In the genomic region with DNA sequence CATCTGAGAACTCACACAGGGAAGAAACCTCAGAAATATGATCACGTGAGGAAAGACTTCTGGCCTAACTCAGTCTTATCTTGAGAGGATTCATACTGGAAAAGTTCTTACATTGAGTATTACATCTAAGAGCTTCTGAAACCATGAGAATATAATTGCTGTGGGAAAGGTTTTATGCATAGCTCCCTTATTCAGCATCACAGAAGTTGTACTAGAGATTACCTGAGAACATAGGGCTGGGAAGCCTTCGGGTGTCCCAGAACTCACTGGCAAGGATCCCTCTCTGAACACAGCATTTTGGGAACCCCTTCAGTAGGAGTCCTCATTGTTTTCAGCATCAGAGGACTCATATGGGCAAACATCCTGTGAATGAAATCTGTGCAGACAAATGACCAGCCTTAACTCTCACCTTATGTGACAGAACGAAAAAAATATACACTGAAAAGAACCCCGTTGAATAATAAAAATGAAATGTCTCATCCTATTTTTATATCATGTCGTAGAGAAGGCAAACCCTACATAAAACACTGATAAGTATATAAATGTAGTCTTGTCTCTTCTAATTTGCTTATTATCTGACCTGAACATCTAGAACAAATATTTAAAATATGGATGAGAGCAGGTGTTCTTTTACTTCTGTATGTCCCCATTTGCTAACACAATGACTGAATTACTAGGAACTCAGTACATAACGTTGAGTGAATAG, we compare ENCODE assay signal across 13 cellular contexts. TPM values are rescaled to one million over a fixed set of nuclear protein-coding genes. Genes with fewer than 3 reads are reported as not detected.
DNase-seq lines count a peak whose midpoint lies in the region; ATAC-seq and TF ChIP-seq lines count a peak whose summit lies in the region.
"Had no signal": no experiment of that assay in that cellular context is flagged by ENCODE, and none has a peak within 500 bp of the region (broad histone marks: within the 10 kb centered on the region; RNA-seq: fewer than 3 reads in every experiment).

No MANE protein-coding gene starts in this region.

- no peak overlapping the region for H3K27ac ChIP-seq in HUES64 (ENCODE audit: low read depth, low read length)
- no peak overlapping the region for H3K27ac ChIP-seq in liver (ENCODE audit: low read depth in 1 of 2, low read length in 2 of 2)
- H3K27ac ChIP-seq in transverse colon = no peak overlapping the region
- H3K27ac ChIP-seq: colonic mucosa, neutrophil, testis had no signal

- H3K4me3 ChIP-seq in HUES64 (ENCODE audit: low read length) = 0 out of 2 replicates have a peak overlapping the region, but pooled peaks have one; percentile 2
- no peak overlapping the region for H3K4me3 ChIP-seq in astrocyte of the spinal cord (ENCODE audit: low read depth, low read length)
- peak overlapping the region in 2 of 3 donors; percentile 61 to 75 for H3K4me3 ChIP-seq in liver (ENCODE audit: low read depth in 1 of 3, low read length in 3 of 3)
- no peak overlapping the region for H3K4me3 ChIP-seq in transverse colon
- H3K4me3 ChIP-seq: colonic mucosa, testis had no signal

- ATAC-seq in GM18909 (IDR thresholded peaks at IDR 0.05; ENCODE audit: poor library complexity, unreplicated experiment) (no peak), GM21447 (IDR thresholded peaks at IDR 0.05; ENCODE audit: unreplicated experiment) (no peak), HG02678 (IDR thresholded peaks at IDR 0.05; ENCODE audit: unreplicated experiment) (no peak)

- no peaks in the 10 kb centered on the region for H3K27me3 ChIP-seq in HUES64 (ENCODE audit: insufficient read depth, low read length)
- no peaks in the 10 kb centered on the region for H3K27me3 ChIP-seq in liver (ENCODE audit: control insufficient read depth in 4 of 4, insufficient read depth in 4 of 4, low read length in 3 of 4)
- no peaks in the 10 kb centered on the region for H3K27me3 ChIP-seq in transverse colon
- H3K27me3 ChIP-seq: colonic mucosa, neutrophil, testis had no signal

- peaks cover 89% of the 10 kb centered on the region for H3K36me3 ChIP-seq in HUES64 (ENCODE audit: insufficient read depth, low read length)
- peaks cover 28 to 85% (median 82%) of the 10 kb centered on the region in 4 donors for H3K36me3 ChIP-seq in liver (ENCODE audit: control insufficient read depth in 4 of 4, insufficient read depth in 3 of 4, low read depth in 1 of 4, low read length in 3 of 4)
- peaks cover 0 to 97% (median 50%) of the 10 kb centered on the region in 4 donors for H3K36me3 ChIP-seq in transverse colon

- intact Hi-C loops in transverse colon (cut with DNase I; ENCODE audit: low total_unique reads) = no loop called here

- TF ChIP-seq RAD21 in liver (IDR thresholded peaks at IDR 0.05) = no peak

- H3K9ac ChIP-seq in HUES64 (ENCODE audit: low read depth, low read length) = no peak overlapping the region
- H3K9ac ChIP-seq in liver (ENCODE audit: low read depth in 1 of 2, low read length in 2 of 2) = no peak overlapping the region

- H3K4me1 ChIP-seq in HUES64 (ENCODE audit: insufficient read depth, low read length) = no peaks in the 10 kb centered on the region
- no peaks in the 10 kb centered on the region for H3K4me1 ChIP-seq in liver (ENCODE audit: control insufficient read depth in 4 of 4, insufficient read depth in 4 of 4, low read length in 3 of 4)
- no peaks in the 10 kb centered on the region for H3K4me1 ChIP-seq in transverse colon
- H3K4me1 ChIP-seq: colonic mucosa, testis had no signal

- DNase-seq in EL = peak; percentile 21
- peak; percentile 58 for DNase-seq in astrocyte of the spinal cord (ENCODE audit: low read depth, low spot score)
- no peak for DNase-seq in transverse colon
- DNase-seq: activated T-cell treated with anti-CD3 and anti-CD28 coated beads, Interleukin-2, amount 50 U/mL, for 24 hours; colonic mucosa; NCI-H774; testis had no signal

- no peak for TF ChIP-seq EP300 in transverse colon (IDR thresholded peaks at IDR 0.05; ENCODE audit: low read depth)

- TF ChIP-seq POLR2A in transverse colon (IDR thresholded peaks at IDR 0.05) = no peak

- WGBS in HUES64 = 63% methylated on average over 3 of the region's 6 CpGs
- 78% methylated on average over 6 of the region's 6 CpGs for WGBS in liver
- 63 to 64% methylated on average over 6 of the region's 6 CpGs for WGBS in transverse colon (ENCODE audit: low coverage in 1 of 2), 2 donors

- in situ Hi-C loops in astrocyte of the spinal cord (cut with HindIII; ENCODE audit: low sequenced_read_pairs) (no loop called here), transverse colon (cut with MboI; ENCODE audit: low pct_ligation_motif_present in 1 of 4, low pct_unique_long_range_greater_than_20kb in 1 of 4, low sequenced_read_pairs in 3 of 4) (no loop called here)

- TF ChIP-seq CTCF in astrocyte of the spinal cord (IDR thresholded peaks at IDR 0.05; ENCODE audit: low read depth, low read length) = no peak
- TF ChIP-seq CTCF in liver (IDR thresholded peaks at IDR 0.05; ENCODE audit: low read depth, low read length, missing input control) = no peak
- TF ChIP-seq CTCF in transverse colon (IDR thresholded peaks at IDR 0.05) = no peak

- peaks cover 95% of the 10 kb centered on the region for H3K9me3 ChIP-seq in HUES64 (ENCODE audit: insufficient read depth, low read depth, low read length)
- H3K9me3 ChIP-seq in liver (ENCODE audit: control insufficient read depth in 4 of 4, low read length in 3 of 4) = peaks cover 72 to 94% (median 81%) of the 10 kb centered on the region in 4 donors
- H3K9me3 ChIP-seq in transverse colon = peaks cover 97 to 100% of the 10 kb centered on the region in 2 donors
- H3K9me3 ChIP-seq: testis had no signal

TF ChIP-seq in liver, 16 proteins besides CTCF, POLR2A, EP300 and RAD21:
- TF ChIP-seq ZBTB33 (IDR thresholded peaks at IDR 0.05) = no peak
- TF ChIP-seq, protein P1, sequence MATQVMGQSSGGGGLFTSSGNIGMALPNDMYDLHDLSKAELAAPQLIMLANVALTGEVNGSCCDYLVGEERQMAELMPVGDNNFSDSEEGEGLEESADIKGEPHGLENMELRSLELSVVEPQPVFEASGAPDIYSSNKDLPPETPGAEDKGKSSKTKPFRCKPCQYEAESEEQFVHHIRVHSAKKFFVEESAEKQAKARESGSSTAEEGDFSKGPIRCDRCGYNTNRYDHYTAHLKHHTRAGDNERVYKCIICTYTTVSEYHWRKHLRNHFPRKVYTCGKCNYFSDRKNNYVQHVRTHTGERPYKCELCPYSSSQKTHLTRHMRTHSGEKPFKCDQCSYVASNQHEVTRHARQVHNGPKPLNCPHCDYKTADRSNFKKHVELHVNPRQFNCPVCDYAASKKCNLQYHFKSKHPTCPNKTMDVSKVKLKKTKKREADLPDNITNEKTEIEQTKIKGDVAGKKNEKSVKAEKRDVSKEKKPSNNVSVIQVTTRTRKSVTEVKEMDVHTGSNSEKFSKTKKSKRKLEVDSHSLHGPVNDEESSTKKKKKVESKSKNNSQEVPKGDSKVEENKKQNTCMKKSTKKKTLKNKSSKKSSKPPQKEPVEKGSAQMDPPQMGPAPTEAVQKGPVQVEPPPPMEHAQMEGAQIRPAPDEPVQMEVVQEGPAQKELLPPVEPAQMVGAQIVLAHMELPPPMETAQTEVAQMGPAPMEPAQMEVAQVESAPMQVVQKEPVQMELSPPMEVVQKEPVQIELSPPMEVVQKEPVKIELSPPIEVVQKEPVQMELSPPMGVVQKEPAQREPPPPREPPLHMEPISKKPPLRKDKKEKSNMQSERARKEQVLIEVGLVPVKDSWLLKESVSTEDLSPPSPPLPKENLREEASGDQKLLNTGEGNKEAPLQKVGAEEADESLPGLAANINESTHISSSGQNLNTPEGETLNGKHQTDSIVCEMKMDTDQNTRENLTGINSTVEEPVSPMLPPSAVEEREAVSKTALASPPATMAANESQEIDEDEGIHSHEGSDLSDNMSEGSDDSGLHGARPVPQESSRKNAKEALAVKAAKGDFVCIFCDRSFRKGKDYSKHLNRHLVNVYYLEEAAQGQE (IDR thresholded peaks at IDR 0.05) = no peak
- TF ChIP-seq RXRA (IDR thresholded peaks at IDR 0.05) = no peak
- TF ChIP-seq HNF4G (IDR thresholded peaks at IDR 0.05) = no peak
- TF ChIP-seq, protein P2, sequence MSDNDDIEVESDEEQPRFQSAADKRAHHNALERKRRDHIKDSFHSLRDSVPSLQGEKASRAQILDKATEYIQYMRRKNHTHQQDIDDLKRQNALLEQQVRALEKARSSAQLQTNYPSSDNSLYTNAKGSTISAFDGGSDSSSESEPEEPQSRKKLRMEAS (IDR thresholded peaks at IDR 0.05) = no peak
- no peak for TF ChIP-seq FOXA1 (IDR thresholded peaks at IDR 0.05)
- TF ChIP-seq SP1 (IDR thresholded peaks at IDR 0.05) = no peak
- no peak for TF ChIP-seq YY1 (IDR thresholded peaks at IDR 0.05)

RNA-seq across cellular contexts. Expression of gene ZNF274, which starts 14.2 kb away (rescaled TPM):
- 13.5 TPM for polyA plus RNA-seq in HUES64 (2013, experiment 1 of 2)
- polyA plus RNA-seq in HUES64 (2013, experiment 2 of 2) = 15.8 TPM
- total RNA-seq in liver = 10 to 100 TPM; 12.8 to 18.2 TPM
- 10 to 100 TPM in 1 of 2 donors, 1 to 10 TPM in 1; 5.7 to 10.9 TPM for polyA plus RNA-seq in liver
- 10 to 100 TPM; 12.5 to 30.8 (median 19.0) TPM for total RNA-seq in transverse colon

RNA-seq across cellular contexts. Expression of gene ZNF544, which starts 31.6 kb away (rescaled TPM):
- polyA plus RNA-seq in HUES64 (2013, experiment 1 of 2) = 50.4 TPM
- 43.8 TPM for polyA plus RNA-seq in HUES64 (2013, experiment 2 of 2)
- total RNA-seq in liver (10 to 100 TPM; 14.9 to 25.2 TPM), transverse colon (10 to 100 TPM in 3 of 4 donors, 1 to 10 TPM in 1; 8.6 to 62.3 (median 25.1) TPM)
- polyA plus RNA-seq in liver = 1 to 10 TPM; 2.5 to 7.7 TPM

RNA-seq across cellular contexts. Expression of gene ZNF329, which starts 46.5 kb away (rescaled TPM):
- polyA plus RNA-seq in HUES64 (2013, experiment 1 of 2) = 6.1 TPM
- polyA plus RNA-seq in HUES64 (2013, experiment 2 of 2) = 8.6 TPM
- total RNA-seq in liver = 1 to 10 TPM; 5.4 to 6.8 TPM
- 1 to 10 TPM; 1.2 to 2.2 TPM for polyA plus RNA-seq in liver
- 1 to 10 TPM in 3 of 4 donors, under 1 TPM in 1; 0.60 to 5.5 (median 4.0) TPM for total RNA-seq in transverse colon

Comparison
In these comparisons a context has a peak if more than half of its experiments do, and no peak if none do; other contexts are left out.
1. H3K4me3 ChIP-seq: peak in HUES64 (single experiment) and liver (2 of 3); none in astrocyte of the spinal cord (single experiment) and transverse colon (0 of 4).